Comparison of ENCODE assay signal across 7 cellular contexts in genomic region chr1:59771361-59771760, GRCh38. TPM values are rescaled to one million over a fixed set of nuclear protein-coding genes. Genes with fewer than 3 reads are reported as not detected.
"Had no signal": no experiment of that assay in that cellular context is flagged by ENCODE, and none has a peak within 500 bp of the region (broad histone marks: within the 10 kb centered on the region; RNA-seq: fewer than 3 reads in every experiment).

No MANE protein-coding gene starts in this region.

- H3K9me3 Mint-ChIP-seq: IgD-negative memory B cell had no signal

- H3K4me3 Mint-ChIP-seq: IgD-negative memory B cell had no signal

- H3K27ac ChIP-seq: HL-60 had no signal

- ATAC-seq: HepG2 had no signal

- DNase-seq: IMR-90, KBM-7 had no signal

- H3K27ac Mint-ChIP-seq: IgD-negative memory B cell had no signal

- H3K4me1 Mint-ChIP-seq: IgD-negative memory B cell had no signal

- FAIRE-seq: HepG2, HTR-8/SVneo had no signal

RNA-seq across cellular contexts. Expression of gene HOOK1, which starts 43.4 kb away (rescaled TPM):
- total RNA-seq: HT1080, IMR-90 had no signal
- polyA plus RNA-seq: IMR-90 had no signal
